Comparison of ENCODE assay signal across 21 cellular contexts in genomic region chr3:33006081-33006480, GRCh38. TPM values are rescaled to one million over a fixed set of nuclear protein-coding genes. Genes with fewer than 3 reads are reported as not detected.
DNase-seq lines count a peak whose midpoint lies in the region; ATAC-seq, FAIRE-seq and TF ChIP-seq lines count a peak whose summit lies in the region.
"Had no signal": no experiment of that assay in that cellular context is flagged by ENCODE, and none has a peak within 500 bp of the region (broad histone marks: within the 10 kb centered on the region; RNA-seq: fewer than 3 reads in every experiment).

No MANE protein-coding gene starts in this region.

- H3K27ac ChIP-seq in HepG2 (ENCODE audit: extremely low read length, insufficient read depth, low read length) (no peak overlapping the region), right lobe of liver (no peak overlapping the region)
- H3K27ac ChIP-seq in effector memory CD4-positive, alpha-beta T cell (ENCODE audit: insufficient read depth, low read length, poor library complexity, severe bottlenecking), result no peak overlapping the region
- H3K27ac ChIP-seq: ovary, sigmoid colon, vagina had no signal

- H3K4me1 ChIP-seq in HepG2 (ENCODE audit: insufficient read depth, low read length) (peaks cover 29% of the 10 kb centered on the region), right lobe of liver (peaks cover 0 to 18% (median 4%) of the 10 kb centered on the region in 4 donors)
- H3K4me1 ChIP-seq in effector memory CD4-positive, alpha-beta T cell (ENCODE audit: control insufficient read depth, insufficient read depth, low read length, poor library complexity, severe bottlenecking), result peaks cover 35% of the 10 kb centered on the region
- H3K4me1 ChIP-seq: sigmoid colon, vagina had no signal

- peak overlapping the region; percentile 91 for H3K27ac Mint-ChIP-seq in T-helper 17 cell

- no peak for TF ChIP-seq EP300 in HepG2 (IDR thresholded peaks at IDR 0.05; ENCODE audit: low read depth in 2 of 2, low read length in 2 of 2)
- TF ChIP-seq EP300 in HepG2 (CRISPR knock-in tag; IDR thresholded peaks at IDR 0.05; ENCODE audit: borderline replicate concordance), result no peak

- TF ChIP-seq RAD21 in HepG2 (CRISPR knock-in tag; IDR thresholded peaks at IDR 0.05), result no peak

- in situ Hi-C loops in HepG2 (cut with HindIII; ENCODE audit: extremely low pct_ligation_motif_present, low pct_unique_long_range_greater_than_20kb), result no loop called here

- peaks cover 6% of the 10 kb centered on the region for H3K36me3 Mint-ChIP-seq in T-helper 17 cell (ENCODE audit: low read depth)

- CTCF ChIA-PET in HepG2 (lab: Yijun Ruan, JAX; ENCODE audit: low intra/inter-chr PET ratio, low total read pairs), result no interaction called here

- no peaks in the 10 kb centered on the region; the same call in 1 of the 2 replicates for H4K20me1 ChIP-seq in HepG2 (ENCODE audit: insufficient read depth, low read length)

- no peak for DNase-seq in HepG2 (ENCODE audit: low spot score)
- no peak for DNase-seq in right lobe of liver
- peak in 2 of 3 donors; percentile 16 to 61 for DNase-seq in T-helper 17 cell
- DNase-seq in effector memory CD4-positive, alpha-beta T cell, result peak; percentile 20 to 37 (median 26)
- DNase-seq in D341Med (ENCODE audit: low spot score), result no peak
- DNase-seq in NCI-H2196 treated with DMSO at 0.1 percent for 48 hours (lab: John Stamatoyannopoulos, UW; ENCODE audit: unreplicated experiment), result no peak
- no peak for DNase-seq in central memory CD4-positive, alpha-beta T cell
- DNase-seq: aorta, COR-L47, left ventricle myocardium superior, NCI-H187 treated with DMSO at 0.1 percent for 48 hours, NCI-H510A treated with DMSO at 0.1 percent for 48 hours, ovary, SHP77 treated with DMSO at 0.1 percent for 48 hours, sigmoid colon, T-helper 9 cell had no signal

- no peak overlapping the region for H2AFZ ChIP-seq in HepG2 (ENCODE audit: low read length)

- intact Hi-C loops in HepG2 (cut with micrococcal nuclease; ENCODE audit: unreplicated experiment), result loop anchor here (10.0 kb wide), 1 partner anchor 61 kb away; no protein-coding TSS in a partner anchor
- intact Hi-C loops in right lobe of liver (cut with DNase I), result no loop called here

- peaks cover 46% of the 10 kb centered on the region for H3K4me1 Mint-ChIP-seq in T-helper 17 cell

- ATAC-seq in HepG2 (peak; percentile 55), right lobe of liver (no peak), T-helper 17 cell (peak; percentile 49), GM18870 (IDR thresholded peaks at IDR 0.05; ENCODE audit: unreplicated experiment) (no peak)
- ATAC-seq: left ventricle myocardium superior had no signal

- H3K27me3 ChIP-seq in HepG2 (ENCODE audit: control insufficient read depth in 1 of 2, insufficient read depth in 2 of 2, low read length in 2 of 2) (no peaks in the 10 kb centered on the region), right lobe of liver (no peaks in the 10 kb centered on the region)
- no peaks in the 10 kb centered on the region for H3K27me3 ChIP-seq in effector memory CD4-positive, alpha-beta T cell (replicated peaks; ENCODE audit: control insufficient read depth, insufficient read depth, low read length, poor library complexity, severe bottlenecking)
- H3K27me3 ChIP-seq: ovary, sigmoid colon, vagina had no signal

- H3K4me3 ChIP-seq in HepG2 (replicated peaks in 1 of 3; ENCODE audit: insufficient read depth in 1 of 3, low read depth in 2 of 3, low read length in 3 of 3) (no peak overlapping the region), right lobe of liver (no peak overlapping the region)
- H3K4me3 ChIP-seq in effector memory CD4-positive, alpha-beta T cell (ENCODE audit: insufficient read depth, low read depth, low read length, poor library complexity, severe bottlenecking), result no peak overlapping the region
- H3K4me3 ChIP-seq: ovary, sigmoid colon, vagina had no signal

- no TSS peak for BruUV-seq in HepG2 (replicated peaks; lab: Mats Ljungman, UMichigan)

- no peak for TF ChIP-seq POLR2A in HepG2 (IDR thresholded peaks at IDR 0.05; ENCODE audit: insufficient read depth in 1 of 2, low read depth in 2 of 2, low read length in 2 of 2)
- TF ChIP-seq POLR2A in right lobe of liver (IDR thresholded peaks at IDR 0.05), result no peak

- TF ChIP-seq CTCF in HepG2 (CRISPR knock-in tag; IDR thresholded peaks at IDR 0.05), result peak; percentile 43
- no peak for TF ChIP-seq CTCF in right lobe of liver (IDR thresholded peaks at IDR 0.05)

- H3K4me2 ChIP-seq in HepG2 (ENCODE audit: low read depth, low read length), result no peak overlapping the region

- no peak for FAIRE-seq in HepG2 (lab: Jason Lieb, UNC)
- FAIRE-seq: frontal cortex, G401.6, GM12891 had no signal

- H3K79me2 ChIP-seq in HepG2 (ENCODE audit: insufficient read depth, low read length), result no peaks in the 10 kb centered on the region

- H3K9me3 ChIP-seq in HepG2 (ENCODE audit: low read length) (no peaks in the 10 kb centered on the region), right lobe of liver (no peaks in the 10 kb centered on the region), T-helper 17 cell (ENCODE audit: control insufficient read depth, low read length, poor library complexity, severe bottlenecking) (no peaks in the 10 kb centered on the region)
- H3K9me3 ChIP-seq in effector memory CD4-positive, alpha-beta T cell (ENCODE audit: control insufficient read depth, low read length), result no peaks in the 10 kb centered on the region
- H3K9me3 ChIP-seq: ovary, sigmoid colon, vagina had no signal

- POLR2A ChIA-PET in HepG2 (lab: Yijun Ruan, JAX), result no interaction called here

- no peak overlapping the region for H3K4me3 Mint-ChIP-seq in T-helper 17 cell

- no peaks in the 10 kb centered on the region for H3K27me3 Mint-ChIP-seq in T-helper 17 cell

- peaks cover 1 to 12% of the 10 kb centered on the region in 2 experiments; a peak in 3 of 5 replicates for H3K36me3 ChIP-seq in HepG2 (replicated peaks in 1 of 2; ENCODE audit: control insufficient read depth in 1 of 2, insufficient read depth in 2 of 2, low read length in 2 of 2)
- H3K36me3 ChIP-seq in right lobe of liver, result peaks cover 0 to 10% (median 0%) of the 10 kb centered on the region in 4 donors
- H3K36me3 ChIP-seq in effector memory CD4-positive, alpha-beta T cell (ENCODE audit: control insufficient read depth, insufficient read depth, low read length), result no peaks in the 10 kb centered on the region
- H3K36me3 ChIP-seq: ovary had no signal

- WGBS in HepG2 (ENCODE audit: low lambda C conversion rate), result 91% methylated on average over 10 of the region's 10 CpGs
- WGBS in right lobe of liver (ENCODE audit: insufficient coverage, low coverage, low lambda C conversion rate, missing lambda C conversion rate), result 90% methylated on average over 1 of the region's 10 CpGs

- no peak overlapping the region for H3K9ac ChIP-seq in HepG2 (ENCODE audit: insufficient read depth, low read depth, low read length)

TF ChIP-seq in HepG2, 621 proteins besides CTCF, POLR2A, EP300 and RAD21 (continues in another document):
- no peak for TF ChIP-seq ZNF546 (CRISPR knock-in tag; conservative IDR thresholded peaks at IDR 0.05)
- no peak for TF ChIP-seq ATF2 (CRISPR knock-in tag; IDR thresholded peaks at IDR 0.05)

RNA-seq across cellular contexts. Expression of gene CCR4, which starts 54.6 kb away (rescaled TPM):
- total RNA-seq in HepG2 (2016; rRNA removed; fragmentation: Illumina TruSeq; extraction: Trizol), result 0.04 and 0.06 TPM in 2 replicates
- total RNA-seq in HepG2 (2016; cell fraction: cytosol; rRNA removed; fragmentation: Illumina TruSeq; extraction: Trizol; ENCODE audit: low read depth), result not detected in 2 replicates
- total RNA-seq in HepG2 (2016; cell fraction: insoluble cytoplasmic fraction; rRNA removed; fragmentation: Illumina TruSeq; extraction: Trizol), result 0.06 and 0.11 TPM in 2 replicates
- total RNA-seq in HepG2 (2016; cell fraction: membrane; rRNA removed; fragmentation: Illumina TruSeq; extraction: Trizol), result not detected in 2 replicates
- total RNA-seq in HepG2 (2016; cell fraction: nucleus; rRNA removed; fragmentation: Illumina TruSeq; extraction: Trizol), result 0.16 TPM in 1 of 2 replicates, not detected in the other
- 0.05 TPM in 2 replicates for polyA plus RNA-seq in HepG2 (2011; rRNA removed)
- polyA plus RNA-seq in HepG2 (2011; cell fraction: cytosol; rRNA removed), result 0.01 TPM in 1 of 2 replicates, not detected in the other
- 0.05 and 0.06 TPM in 2 replicates for polyA plus RNA-seq in HepG2 (2011; cell fraction: nucleus; rRNA removed)
- not detected in 2 replicates for polyA plus RNA-seq in HepG2 (2012)
- not detected in 2 replicates for polyA plus RNA-seq in HepG2 (2016; cell fraction: cytosol; fragmentation: Illumina TruSeq; extraction: Trizol; ENCODE audit: low read depth)
- polyA plus RNA-seq in HepG2 (2016; cell fraction: insoluble cytoplasmic fraction; fragmentation: Illumina TruSeq; extraction: Trizol; ENCODE audit: low read depth), result not detected in 2 replicates
- not detected in 2 replicates for polyA plus RNA-seq in HepG2 (2016; cell fraction: membrane; fragmentation: Illumina TruSeq; extraction: Trizol; ENCODE audit: low read depth)
- polyA plus RNA-seq in HepG2 (2016; cell fraction: nucleus; fragmentation: Illumina TruSeq; extraction: Trizol; ENCODE audit: insufficient read depth, low read depth), result 0.24 and 0.29 TPM in 2 replicates
- polyA minus RNA-seq in HepG2 (2011; rRNA and poly(A)+ RNA removed; ENCODE audit: low replicate concordance), result 0.05 and 0.16 TPM in 2 replicates
- polyA minus RNA-seq in HepG2 (2011; cell fraction: cytosol; rRNA and poly(A)+ RNA removed), result not detected in 2 replicates
- polyA minus RNA-seq in HepG2 (2011; cell fraction: nucleus; rRNA and poly(A)+ RNA removed), result 0.37 TPM in 1 of 2 replicates, not detected in the other
- total RNA-seq in right lobe of liver, result under 1 TPM; 0.06 to 0.23 (median 0.11) TPM
- 100 to 1,000 TPM; 117 to 149 TPM for total RNA-seq in T-helper 17 cell
- total RNA-seq: left ventricle myocardium superior had no signal
- polyA plus RNA-seq: aorta had no signal

Comparison
In these comparisons a context has a peak if more than half of its experiments do, and no peak if none do; other contexts are left out.
1. ATAC-seq: peak in HepG2 (single experiment) and T-helper 17 cell (single experiment); none in right lobe of liver (0 of 4) and GM18870 (single experiment).
2. DNase-seq: peak in T-helper 17 cell (2 of 3) and effector memory CD4-positive, alpha-beta T cell (3 of 3); none in HepG2 (single experiment), right lobe of liver (0 of 3), D341Med (single experiment), NCI-H2196 treated with DMSO at 0.1 percent for 48 hours (single experiment) and central memory CD4-positive, alpha-beta T cell (single experiment).
3. RNA of gene CCR4, which starts 54.6 kb away (total RNA-seq): 117 to 149 TPM in T-helper 17 cell; 0.06 to 0.23 TPM in right lobe of liver and 0.04 to 0.16 TPM in HepG2; every median in the first group is over 10 times any median in the second.